In the genomic region with DNA sequence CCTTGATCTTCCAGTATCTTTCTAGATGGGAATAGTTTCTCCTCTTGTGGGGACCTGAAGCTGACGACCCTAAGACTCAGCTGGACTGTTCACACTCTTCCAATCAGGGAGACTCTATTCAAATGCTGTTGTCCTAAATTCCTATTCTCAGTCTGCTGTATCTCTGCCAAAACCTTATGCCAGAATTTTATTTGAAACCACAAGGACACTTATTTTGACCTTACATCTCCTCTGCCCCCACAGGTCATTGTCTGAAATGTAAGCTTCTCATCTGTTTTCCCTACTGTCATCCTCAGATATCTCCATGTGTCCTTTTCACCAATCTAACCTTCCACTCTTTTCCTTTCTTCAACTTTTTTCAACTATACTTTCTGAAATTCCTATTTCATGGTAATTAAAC, we compare ENCODE assay signal across 24 cellular contexts.
"Had no signal": no experiment of that assay in that cellular context is flagged by ENCODE, and none has a peak within 500 bp of the region (broad histone marks: within the 10 kb centered on the region; RNA-seq: fewer than 3 reads in every experiment).

No MANE protein-coding gene starts in this region.

- H3K4me1 Mint-ChIP-seq: immature natural killer cell; neural crest cell; stimulated activated memory B cell treated with anti-CD40 and anti-IgM and Interleukin-4, amounts not matched to agents 10 μg/mL and 1 μg/mL and 100 μg/mL, for 72 hours had no signal

- H3K27me3 Mint-ChIP-seq: stimulated activated memory B cell treated with anti-CD40 and anti-IgM and Interleukin-4, amounts not matched to agents 10 μg/mL and 1 μg/mL and 100 μg/mL, for 72 hours had no signal

- H3K9me3 Mint-ChIP-seq: immature natural killer cell; natural killer cell treated with Interleukin-12 subunit alpha and Interleukin-12 subunit beta and Interleukin-15 and Interleukin-18, amount 100 ng/mL, for 72 hours; stimulated activated memory B cell treated with anti-CD40 and anti-IgM and Interleukin-4, amounts not matched to agents 10 μg/mL and 1 μg/mL and 100 μg/mL, for 72 hours had no signal

- H3K27me3 ChIP-seq: colonic mucosa, esophagus squamous epithelium, right atrium auricular region, tibial nerve, upper lobe of left lung had no signal

- H3K36me3 Mint-ChIP-seq: immature natural killer cell; natural killer cell treated with Interleukin-12 subunit alpha and Interleukin-12 subunit beta and Interleukin-15 and Interleukin-18, amount 100 ng/mL, for 72 hours; stimulated activated memory B cell treated with anti-CD40 and anti-IgM and Interleukin-4, amounts not matched to agents 10 μg/mL and 1 μg/mL and 100 μg/mL, for 72 hours had no signal

- H3K27ac Mint-ChIP-seq: immature natural killer cell; natural killer cell treated with Interleukin-12 subunit alpha and Interleukin-12 subunit beta and Interleukin-15 and Interleukin-18, amount 100 ng/mL, for 72 hours; stimulated activated memory B cell treated with anti-CD40 and anti-IgM and Interleukin-4, amounts not matched to agents 10 μg/mL and 1 μg/mL and 100 μg/mL, for 72 hours had no signal

- ATAC-seq: left ventricle myocardium superior; lower lobe of right lung; natural killer cell treated with Interleukin-12 subunit alpha and Interleukin-12 subunit beta and Interleukin-15 and Interleukin-18, amount 100 ng/mL, for 72 hours; sciatic nerve; stimulated activated memory B cell treated with anti-CD40 and anti-IgM and Interleukin-4, amounts not matched to agents 10 μg/mL and 1 μg/mL and 100 μg/mL, for 72 hours; stimulated activated naive CD8-positive, alpha-beta T cell treated with anti-CD3 and anti-CD28 coated beads, Interleukin-15, Interleukin-2, amounts not matched to agents 100 U/mL and 50 U/mL, for 24 hours had no signal

- H3K36me3 ChIP-seq: colonic mucosa, esophagus squamous epithelium, lower lobe of right lung, prostate gland, right atrium auricular region, thoracic aorta, tibial nerve, upper lobe of left lung had no signal

- H3K4me3 Mint-ChIP-seq: immature natural killer cell; natural killer cell treated with Interleukin-12 subunit alpha and Interleukin-12 subunit beta and Interleukin-15 and Interleukin-18, amount 100 ng/mL, for 72 hours; neural crest cell; stimulated activated memory B cell treated with anti-CD40 and anti-IgM and Interleukin-4, amounts not matched to agents 10 μg/mL and 1 μg/mL and 100 μg/mL, for 72 hours had no signal

- H3K9me3 ChIP-seq: colonic mucosa, esophagus squamous epithelium, lower lobe of right lung, prostate gland, right atrium auricular region, thoracic aorta, tibial nerve, upper lobe of left lung had no signal

- DNase-seq: central memory CD4-positive, alpha-beta T cell; colonic mucosa; dermis blood vessel endothelial cell; effector memory CD4-positive, alpha-beta T cell; erythroblast; esophagus squamous epithelium; foreskin melanocyte; hypothalamus; immature natural killer cell; islet precursor cell; kidney glomerular epithelial cell; left ventricle myocardium superior; lower lobe of right lung; stimulated activated CD4-positive, alpha-beta T cell treated with anti-CD3 and anti-CD28 coated beads, Interleukin-4, amount 100 ng/mL, for 4 hours; stimulated activated naive CD8-positive, alpha-beta T cell treated with anti-CD3 and anti-CD28 coated beads, Interleukin-15, Interleukin-2, amounts not matched to agents 100 U/mL and 50 U/mL, for 24 hours; upper lobe of left lung had no signal

- H3K4me1 ChIP-seq: colonic mucosa, lower lobe of right lung, prostate gland, right atrium auricular region, tibial nerve, upper lobe of left lung had no signal

- H3K4me3 ChIP-seq: colonic mucosa, esophagus squamous epithelium, lower lobe of right lung, prostate gland, right atrium auricular region, thoracic aorta, tibial nerve, upper lobe of left lung had no signal

- H3K27ac ChIP-seq: colonic mucosa, esophagus squamous epithelium, lower lobe of right lung, prostate gland, right atrium auricular region, thoracic aorta, tibial nerve, upper lobe of left lung had no signal
